In genomic region chr22:43142881-43143562, GRCh38 we compare ENCODE assay signal across 1 cellular context.
TF ChIP-seq lines count a peak whose summit lies in the region.

A gene with protein sequence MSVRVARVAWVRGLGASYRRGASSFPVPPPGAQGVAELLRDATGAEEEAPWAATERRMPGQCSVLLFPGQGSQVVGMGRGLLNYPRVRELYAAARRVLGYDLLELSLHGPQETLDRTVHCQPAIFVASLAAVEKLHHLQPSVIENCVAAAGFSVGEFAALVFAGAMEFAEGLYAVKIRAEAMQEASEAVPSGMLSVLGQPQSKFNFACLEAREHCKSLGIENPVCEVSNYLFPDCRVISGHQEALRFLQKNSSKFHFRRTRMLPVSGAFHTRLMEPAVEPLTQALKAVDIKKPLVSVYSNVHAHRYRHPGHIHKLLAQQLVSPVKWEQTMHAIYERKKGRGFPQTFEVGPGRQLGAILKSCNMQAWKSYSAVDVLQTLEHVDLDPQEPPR (minus strand): TSS chr22:43143398. CDS start chr22:43143348, 50 bp downstream.

TF ChIP-seq in Ishikawa, 13 proteins besides CTCF, POLR2A, EP300 and RAD21 (continued from another document):
- TF ChIP-seq, protein P1, sequence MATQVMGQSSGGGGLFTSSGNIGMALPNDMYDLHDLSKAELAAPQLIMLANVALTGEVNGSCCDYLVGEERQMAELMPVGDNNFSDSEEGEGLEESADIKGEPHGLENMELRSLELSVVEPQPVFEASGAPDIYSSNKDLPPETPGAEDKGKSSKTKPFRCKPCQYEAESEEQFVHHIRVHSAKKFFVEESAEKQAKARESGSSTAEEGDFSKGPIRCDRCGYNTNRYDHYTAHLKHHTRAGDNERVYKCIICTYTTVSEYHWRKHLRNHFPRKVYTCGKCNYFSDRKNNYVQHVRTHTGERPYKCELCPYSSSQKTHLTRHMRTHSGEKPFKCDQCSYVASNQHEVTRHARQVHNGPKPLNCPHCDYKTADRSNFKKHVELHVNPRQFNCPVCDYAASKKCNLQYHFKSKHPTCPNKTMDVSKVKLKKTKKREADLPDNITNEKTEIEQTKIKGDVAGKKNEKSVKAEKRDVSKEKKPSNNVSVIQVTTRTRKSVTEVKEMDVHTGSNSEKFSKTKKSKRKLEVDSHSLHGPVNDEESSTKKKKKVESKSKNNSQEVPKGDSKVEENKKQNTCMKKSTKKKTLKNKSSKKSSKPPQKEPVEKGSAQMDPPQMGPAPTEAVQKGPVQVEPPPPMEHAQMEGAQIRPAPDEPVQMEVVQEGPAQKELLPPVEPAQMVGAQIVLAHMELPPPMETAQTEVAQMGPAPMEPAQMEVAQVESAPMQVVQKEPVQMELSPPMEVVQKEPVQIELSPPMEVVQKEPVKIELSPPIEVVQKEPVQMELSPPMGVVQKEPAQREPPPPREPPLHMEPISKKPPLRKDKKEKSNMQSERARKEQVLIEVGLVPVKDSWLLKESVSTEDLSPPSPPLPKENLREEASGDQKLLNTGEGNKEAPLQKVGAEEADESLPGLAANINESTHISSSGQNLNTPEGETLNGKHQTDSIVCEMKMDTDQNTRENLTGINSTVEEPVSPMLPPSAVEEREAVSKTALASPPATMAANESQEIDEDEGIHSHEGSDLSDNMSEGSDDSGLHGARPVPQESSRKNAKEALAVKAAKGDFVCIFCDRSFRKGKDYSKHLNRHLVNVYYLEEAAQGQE (IDR thresholded peaks at IDR 0.05; ENCODE audit: low read depth): no peak
- TF ChIP-seq CREB1 (IDR thresholded peaks at IDR 0.05; ENCODE audit: low read depth) (0 out of 2 replicates have a peak, but pooled peaks have one; percentile 29), NFIC (IDR thresholded peaks at IDR 0.05) (0 out of 2 replicates have a peak, but pooled peaks have one; percentile 10)
